In the genomic region with DNA sequence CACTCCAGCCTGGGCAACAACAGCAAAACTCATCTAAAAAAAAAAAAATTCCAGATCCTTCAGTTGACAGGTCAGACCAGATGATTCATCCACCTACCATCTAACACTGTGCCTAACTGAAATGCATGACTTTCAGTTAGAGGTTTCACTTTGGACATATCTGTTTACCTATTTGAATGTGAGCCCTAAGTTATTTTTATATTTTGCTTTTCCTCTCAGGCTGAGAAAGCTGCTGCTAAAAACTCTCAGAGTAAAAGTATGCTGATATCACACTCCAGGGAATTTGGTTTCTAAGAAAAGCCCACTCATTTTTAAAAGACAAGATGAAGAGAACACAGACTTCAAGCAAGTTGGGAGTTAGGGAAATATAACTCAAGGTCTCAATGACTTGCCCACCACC, we compare ENCODE assay signal across 1 cellular context.
TF ChIP-seq lines count a peak whose summit lies in the region.

No MANE protein-coding gene starts in this region.

TF ChIP-seq in GM12878, 131 proteins besides CTCF, POLR2A, EP300 and RAD21 (continued from another document and continues in another):
- no peak for TF ChIP-seq PRDM15 (CRISPR knock-in tag; IDR thresholded peaks at IDR 0.05)
- TF ChIP-seq EZH2 (IDR thresholded peaks at IDR 0.05; ENCODE audit: borderline replicate concordance, control insufficient read depth, low read depth, low read length) = no peak
- TF ChIP-seq IKZF1 (conservative IDR thresholded peaks at IDR 0.05) = peak; percentile 84
- TF ChIP-seq EED (IDR thresholded peaks at IDR 0.05; ENCODE audit: low read depth) = no peak
- no peak for TF ChIP-seq SREBF1 (IDR thresholded peaks at IDR 0.05; ENCODE audit: low read length)
- no peak for TF ChIP-seq GABPA (IDR thresholded peaks at IDR 0.05; ENCODE audit: low read depth)
- no peak for TF ChIP-seq E4F1 (IDR thresholded peaks at IDR 0.05; ENCODE audit: borderline replicate concordance, partially characterized antibody)
- TF ChIP-seq NFIC (IDR thresholded peaks at IDR 0.05; ENCODE audit: low read depth, low read length) = peak; percentile 75
- TF ChIP-seq MYC (IDR thresholded peaks at IDR 0.05; ENCODE audit: insufficient read depth, insufficient read length, insufficient replicate concordance, low read length, severe bottlenecking) = no peak
- no peak for TF ChIP-seq STAT1 (conservative IDR thresholded peaks at IDR 0.05)
- no peak for TF ChIP-seq RB1 (IDR thresholded peaks at IDR 0.05; ENCODE audit: borderline replicate concordance)
- TF ChIP-seq, protein P1, sequence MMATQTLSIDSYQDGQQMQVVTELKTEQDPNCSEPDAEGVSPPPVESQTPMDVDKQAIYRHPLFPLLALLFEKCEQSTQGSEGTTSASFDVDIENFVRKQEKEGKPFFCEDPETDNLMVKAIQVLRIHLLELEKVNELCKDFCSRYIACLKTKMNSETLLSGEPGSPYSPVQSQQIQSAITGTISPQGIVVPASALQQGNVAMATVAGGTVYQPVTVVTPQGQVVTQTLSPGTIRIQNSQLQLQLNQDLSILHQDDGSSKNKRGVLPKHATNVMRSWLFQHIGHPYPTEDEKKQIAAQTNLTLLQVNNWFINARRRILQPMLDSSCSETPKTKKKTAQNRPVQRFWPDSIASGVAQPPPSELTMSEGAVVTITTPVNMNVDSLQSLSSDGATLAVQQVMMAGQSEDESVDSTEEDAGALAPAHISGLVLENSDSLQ (IDR thresholded peaks at IDR 0.05) = peak; percentile 85
- TF ChIP-seq MTA2 (IDR thresholded peaks at IDR 0.05; ENCODE audit: low read depth) = peak; percentile 73
- no peak for TF ChIP-seq NR2C1 (IDR thresholded peaks at IDR 0.05)
- peak; percentile 50 to 74; a peak in 3 of 4 replicates for TF ChIP-seq BHLHE40 (IDR thresholded peaks at IDR 0.05; ENCODE audit: borderline replicate concordance in 1 of 2, low read depth in 2 of 2, low read length in 1 of 2)
- TF ChIP-seq CREB1 (IDR thresholded peaks at IDR 0.05; ENCODE audit: low read depth) = no peak
- TF ChIP-seq MXI1 (IDR thresholded peaks at IDR 0.05; ENCODE audit: low read depth, low read length) = 0 out of 2 replicates have a peak, but pooled peaks have one; percentile 19
- TF ChIP-seq IRF4 (IDR thresholded peaks at IDR 0.05; ENCODE audit: low read depth, low read length) = no peak
- TF ChIP-seq CUX1 (IDR thresholded peaks at IDR 0.05; ENCODE audit: insufficient replicate concordance, low read depth, low read length) = no peak
- TF ChIP-seq MEF2B (IDR thresholded peaks at IDR 0.05; ENCODE audit: partially characterized antibody, poor library complexity, severe bottlenecking) = peak; percentile 87
- 0 out of 2 replicates have a peak, but pooled peaks have one; percentile 35 for TF ChIP-seq PML (IDR thresholded peaks at IDR 0.05; ENCODE audit: low read length)
- no peak for TF ChIP-seq CBFB (IDR thresholded peaks at IDR 0.05; ENCODE audit: low read depth)
- TF ChIP-seq SMC3 (IDR thresholded peaks at IDR 0.05; ENCODE audit: borderline replicate concordance, low read length) = no peak
- peak; percentile 79 for TF ChIP-seq ZNF384 (IDR thresholded peaks at IDR 0.05; ENCODE audit: borderline replicate concordance, low read depth, low read length)
- no peak for TF ChIP-seq ZNF207 (IDR thresholded peaks at IDR 0.05; ENCODE audit: borderline replicate concordance)
- TF ChIP-seq ZNF274 (IDR thresholded peaks at IDR 0.05; ENCODE audit: insufficient read depth, insufficient read length) = no peak
- no peak for TF ChIP-seq SP1 (IDR thresholded peaks at IDR 0.05; ENCODE audit: low read depth, low read length)
- TF ChIP-seq SUZ12 (IDR thresholded peaks at IDR 0.05; ENCODE audit: unreplicated experiment) = no peak
- TF ChIP-seq NKRF (conservative IDR thresholded peaks at IDR 0.05) = no peak
- TF ChIP-seq ZNF217 (IDR thresholded peaks at IDR 0.05) = peak; percentile 61; the same call in 1 of the 2 replicates
- no peak for TF ChIP-seq BCL3 (IDR thresholded peaks at IDR 0.05; ENCODE audit: borderline replicate concordance, insufficient read depth, low read depth, low read length, poor library complexity, severe bottlenecking)
- no peak for TF ChIP-seq SMAD5 (IDR thresholded peaks at IDR 0.05; ENCODE audit: low read depth)
- TF ChIP-seq CHD1 (IDR thresholded peaks at IDR 0.05; ENCODE audit: low read depth, low read length) = no peak
- TF ChIP-seq, protein P2, sequence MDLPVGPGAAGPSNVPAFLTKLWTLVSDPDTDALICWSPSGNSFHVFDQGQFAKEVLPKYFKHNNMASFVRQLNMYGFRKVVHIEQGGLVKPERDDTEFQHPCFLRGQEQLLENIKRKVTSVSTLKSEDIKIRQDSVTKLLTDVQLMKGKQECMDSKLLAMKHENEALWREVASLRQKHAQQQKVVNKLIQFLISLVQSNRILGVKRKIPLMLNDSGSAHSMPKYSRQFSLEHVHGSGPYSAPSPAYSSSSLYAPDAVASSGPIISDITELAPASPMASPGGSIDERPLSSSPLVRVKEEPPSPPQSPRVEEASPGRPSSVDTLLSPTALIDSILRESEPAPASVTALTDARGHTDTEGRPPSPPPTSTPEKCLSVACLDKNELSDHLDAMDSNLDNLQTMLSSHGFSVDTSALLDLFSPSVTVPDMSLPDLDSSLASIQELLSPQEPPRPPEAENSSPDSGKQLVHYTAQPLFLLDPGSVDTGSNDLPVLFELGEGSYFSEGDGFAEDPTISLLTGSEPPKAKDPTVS (IDR thresholded peaks at IDR 0.05; ENCODE audit: low read depth, low read length) = no peak
- peak; percentile 72 for TF ChIP-seq ATF7 (IDR thresholded peaks at IDR 0.05; ENCODE audit: low read depth)
- no peak for TF ChIP-seq MAX (IDR thresholded peaks at IDR 0.05; ENCODE audit: low read depth, low read length)
- no peak for TF ChIP-seq SIN3A (IDR thresholded peaks at IDR 0.05; ENCODE audit: low read depth, low read length)
- no peak for TF ChIP-seq JUND (IDR thresholded peaks at IDR 0.05; ENCODE audit: low read depth, low read length)
- peak; percentile 68 for TF ChIP-seq SKIL (IDR thresholded peaks at IDR 0.05; ENCODE audit: low read depth, poor library complexity, severe bottlenecking)
- no peak; the same call in 1 of the 2 replicates for TF ChIP-seq RCOR1 (conservative IDR thresholded peaks at IDR 0.05; ENCODE audit: low read depth, low read length)
